Comparison of ENCODE assay signal across 8 cellular contexts in the genomic region with DNA sequence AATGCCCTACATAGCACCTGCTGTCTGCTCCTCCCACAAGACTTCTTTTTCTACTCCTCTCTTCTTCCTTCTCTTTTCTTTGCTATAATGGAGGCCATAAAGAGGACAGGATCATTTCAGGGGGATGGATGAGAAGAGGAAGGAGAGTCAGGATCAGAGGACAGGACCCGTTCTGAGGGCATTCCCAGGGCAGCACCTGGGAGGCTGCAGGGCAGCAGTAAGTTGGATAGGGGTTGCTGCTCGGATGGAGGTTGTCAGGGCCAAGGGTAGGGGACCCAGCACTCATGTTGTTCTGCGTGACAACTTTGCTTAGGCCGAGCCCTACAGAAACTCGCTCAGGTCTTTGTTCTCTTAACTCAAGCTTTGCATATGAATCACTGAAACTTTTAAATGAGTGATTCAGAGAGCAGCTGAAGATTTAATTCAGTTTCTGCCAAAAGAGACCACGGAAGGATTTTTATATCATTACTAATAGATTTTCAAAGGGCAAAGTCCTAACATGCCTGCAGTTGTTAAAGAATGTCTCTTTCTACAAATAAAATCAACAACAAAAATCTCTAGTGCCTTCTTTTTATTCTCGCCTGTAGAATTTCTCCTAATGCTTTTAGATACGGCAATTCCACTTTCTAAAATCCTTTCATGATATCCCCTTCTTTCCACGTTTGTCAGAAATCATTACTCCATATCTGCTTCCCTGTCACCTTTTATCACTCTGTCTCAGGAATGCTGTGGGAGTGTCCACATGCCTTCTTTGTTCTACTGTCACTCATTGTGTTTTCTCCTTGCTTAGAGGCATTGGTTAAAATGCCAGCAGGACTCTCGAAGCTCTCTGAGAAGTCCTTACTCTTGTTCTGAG. TPM values are rescaled to one million over a fixed set of nuclear protein-coding genes. Genes with fewer than 3 reads are reported as not detected.
DNase-seq lines count a peak whose midpoint lies in the region; ATAC-seq and TF ChIP-seq lines count a peak whose summit lies in the region.

No MANE protein-coding gene starts in this region.

- H3K36me3 Mint-ChIP-seq in glutamatergic neuron (ENCODE audit: unreplicated experiment): no peaks in the 10 kb centered on the region

- TF ChIP-seq CTCF in glutamatergic neuron (IDR thresholded peaks at IDR 0.05; ENCODE audit: partially characterized antibody, unreplicated experiment) (no peak), vagina (IDR thresholded peaks at IDR 0.05) (no peak), ovary (IDR thresholded peaks at IDR 0.05) (no peak), ascending aorta (IDR thresholded peaks at IDR 0.05) (no peak)

- WGBS in ovary, 3 donors: 49 to 60% (median 58%) methylated on average over 10 of the region's 10 CpGs

- H3K27ac Mint-ChIP-seq in glutamatergic neuron (ENCODE audit: unreplicated experiment): peak overlapping the region; percentile 5

- H3K9me3 ChIP-seq in vagina: no peaks in the 10 kb centered on the region
- H3K9me3 ChIP-seq in ovary: no peaks in the 10 kb centered on the region
- H3K9me3 ChIP-seq in ascending aorta: no peaks in the 10 kb centered on the region

- TF ChIP-seq POLR2A in vagina (IDR thresholded peaks at IDR 0.05) (no peak), ovary (IDR thresholded peaks at IDR 0.05) (no peak)

- peaks cover 4% of the 10 kb centered on the region for H3K9me3 Mint-ChIP-seq in glutamatergic neuron (ENCODE audit: unreplicated experiment)

- H3K4me3 Mint-ChIP-seq in glutamatergic neuron (ENCODE audit: unreplicated experiment): no peak overlapping the region

- DNase-seq in RPMI7951 (ENCODE audit: low read depth) (peak; percentile 88), glutamatergic neuron (no peak), vagina (ENCODE audit: extremely low spot score in 2 of 2) (no peak), ovary (no peak), head of caudate nucleus (no peak), ascending aorta (ENCODE audit: low spot score in 2 of 2) (no peak)

- H3K27me3 Mint-ChIP-seq in glutamatergic neuron (ENCODE audit: unreplicated experiment): peaks cover 7% of the 10 kb centered on the region

- peaks cover 39% of the 10 kb centered on the region for H3K4me1 Mint-ChIP-seq in glutamatergic neuron (ENCODE audit: low read depth, unreplicated experiment)

- ATAC-seq in GM18861 (IDR thresholded peaks at IDR 0.05; ENCODE audit: unreplicated experiment): peak; percentile 95
- ATAC-seq in HG02610 (IDR thresholded peaks at IDR 0.05; ENCODE audit: unreplicated experiment): peak; percentile 100

- H3K36me3 ChIP-seq in vagina (no peaks in the 10 kb centered on the region), ovary (no peaks in the 10 kb centered on the region), ascending aorta (no peaks in the 10 kb centered on the region)

- H3K4me1 ChIP-seq in vagina: no peaks in the 10 kb centered on the region
- no peaks in the 10 kb centered on the region for H3K4me1 ChIP-seq in ovary (ENCODE audit: insufficient read depth)
- no peaks in the 10 kb centered on the region for H3K4me1 ChIP-seq in ascending aorta

- intact Hi-C loops in vagina (cut with DNase I) (no loop called here), ovary (cut with DNase I) (no loop called here), head of caudate nucleus (cut with DNase I) (no loop called here), ascending aorta (cut with DNase I) (no loop called here)

- H3K27ac ChIP-seq in vagina (peak overlapping the region; percentile 44), ovary (no peak overlapping the region), ascending aorta (no peak overlapping the region)

- H3K4me3 ChIP-seq in vagina (no peak overlapping the region), ovary (no peak overlapping the region), ascending aorta (no peak overlapping the region)

- no peaks in the 10 kb centered on the region for H3K27me3 ChIP-seq in vagina
- H3K27me3 ChIP-seq in ovary: no peaks in the 10 kb centered on the region
- no peaks in the 10 kb centered on the region for H3K27me3 ChIP-seq in ascending aorta

- no peak for TF ChIP-seq EP300 in ovary (IDR thresholded peaks at IDR 0.05)

RNA-seq across cellular contexts. Expression of a gene that starts 11.1 kb away (rescaled TPM):
- total RNA-seq in RPMI7951 (2014; rRNA removed; shearing (Covaris generic)): 10.6 TPM in 2 replicates
- total RNA-seq in glutamatergic neuron (ENCODE audit: unreplicated experiment) (0.10 TPM), vagina (3.2 TPM), ovary (under 1 TPM in 3 of 7 donors, not detected in 4; 0.12 to 0.80 (median 0.15) TPM), ascending aorta (0.11 TPM)
- under 1 TPM; 0.05 to 0.22 TPM for polyA plus RNA-seq in ovary
